ENCODE assay signal across 33 cellular contexts in genomic region chr6:151205971-151206600, GRCh38. TPM values are rescaled to one million over a fixed set of nuclear protein-coding genes. Genes with fewer than 3 reads are reported as not detected.
DNase-seq lines count a peak whose midpoint lies in the region; ATAC-seq, FAIRE-seq and TF ChIP-seq lines count a peak whose summit lies in the region.
"Had no signal": no experiment of that assay in that cellular context is flagged by ENCODE, and none has a peak within 500 bp of the region (broad histone marks: within the 10 kb centered on the region; RNA-seq: fewer than 3 reads in every experiment).

No MANE protein-coding gene starts in this region.

- no peaks in the 10 kb centered on the region for H3K79me2 ChIP-seq in HCT116 (ENCODE audit: insufficient read depth, low read length)

- ATAC-seq in A549 (no peak), HCT116 (no peak)
- no peak for ATAC-seq in activated T-cell treated with anti-CD3 and anti-CD28 coated beads, Interleukin-2, amount 50 U/mL, for 72 hours (replicated peaks in 1 of 2)
- ATAC-seq: activated CD8-positive, alpha-beta T cell treated with anti-CD3 and anti-CD28 coated beads, Interleukin-2, amount 10 ng/mL, durations not matched to agents 7 days and 5 days; GM12878; left cardiac atrium; naive thymus-derived CD8-positive, alpha-beta T cell; Panc1; stimulated activated effector memory CD8-positive, alpha-beta T cell treated with anti-CD3 and anti-CD28 coated beads, Interleukin-12 subunit alpha, Interleukin-12 subunit beta, amount 100 ng/mL, for 72 hours had no signal

- peaks cover 5% of the 10 kb centered on the region; the same call in 2 of the 3 replicates for H3K4me1 ChIP-seq in A549
- H3K4me1 ChIP-seq in HCT116 (ENCODE audit: control insufficient read depth in 1 of 2, insufficient read depth in 2 of 2, low read length in 2 of 2) = peaks cover 9 to 32% of the 10 kb centered on the region in 2 experiments
- peaks cover 8% of the 10 kb centered on the region for H3K4me1 ChIP-seq in adipocyte (ENCODE audit: control insufficient read depth, insufficient read depth, low read length)

- TF ChIP-seq CTCF in A549 (IDR thresholded peaks at IDR 0.05) (no peak), HCT116 (IDR thresholded peaks at IDR 0.05 in 2 of 3, conservative IDR thresholded peaks at IDR 0.05 in 1 of 3; ENCODE audit: borderline replicate concordance in 1 of 3, insufficient read depth in 1 of 3, low read depth in 2 of 3, low read length in 2 of 3) (no peak), fibroblast of villous mesenchyme (IDR thresholded peaks at IDR 0.05; ENCODE audit: insufficient read depth, low read depth, low read length) (no peak)

- H3K27me3 ChIP-seq in HCT116 (ENCODE audit: insufficient read depth, low read length) (no peaks in the 10 kb centered on the region), adipocyte (replicated peaks; ENCODE audit: control insufficient read depth, insufficient read depth, low read length) (no peaks in the 10 kb centered on the region), H7 (ENCODE audit: control insufficient read depth, insufficient read depth, low read length) (no peaks in the 10 kb centered on the region)
- H3K27me3 ChIP-seq: brain microvascular endothelial cell had no signal

- H3K4me2 ChIP-seq in A549 (no peak overlapping the region), HCT116 (ENCODE audit: low read length) (no peak overlapping the region)

- H3K36me3 ChIP-seq in HCT116 (ENCODE audit: control insufficient read depth in 1 of 2, insufficient read depth in 2 of 2, low read length in 2 of 2) (no peaks in the 10 kb centered on the region), adipocyte (ENCODE audit: control insufficient read depth, insufficient read depth, low read length, severe bottlenecking) (no peaks in the 10 kb centered on the region), H7 (replicated peaks; ENCODE audit: control insufficient read depth, insufficient read depth, low read length) (no peaks in the 10 kb centered on the region)
- H3K36me3 ChIP-seq: brain microvascular endothelial cell, WERI-Rb-1 had no signal

- H3K4me3 ChIP-seq in A549 (no peak overlapping the region), HCT116 (replicated peaks in 1 of 2; ENCODE audit: low read depth in 1 of 2, low read length in 2 of 2) (no peak overlapping the region), adipocyte (ENCODE audit: low read length) (no peak overlapping the region), fibroblast of villous mesenchyme (ENCODE audit: low read depth, low read length) (no peak overlapping the region), H7 (ENCODE audit: insufficient read depth, low read depth, low read length) (no peak overlapping the region)
- H3K4me3 ChIP-seq: dorsolateral prefrontal cortex, GM12878, lung had no signal

- BruUV-seq in HCT116 (replicated peaks; lab: Mats Ljungman, UMichigan) = no TSS peak

- intact Hi-C loops in HCT116 (cut with micrococcal nuclease) = loop anchor here (5.0 kb wide), 3 partner anchors 79 to 139 kb away; no protein-coding TSS in a partner anchor

- POLR2A ChIA-PET in A549 (lab: Yijun Ruan, JAX) = no interaction called here
- POLR2A ChIA-PET in HCT116 (lab: Charles Lee) = no interaction called here

- H3K9ac ChIP-seq in HCT116 (ENCODE audit: low read length) (no peak overlapping the region), adipocyte (ENCODE audit: low read length) (no peak overlapping the region)

- no peaks in the 10 kb centered on the region for H3K9me2 ChIP-seq in HCT116 (ENCODE audit: insufficient read depth)

- H3K27ac ChIP-seq in A549 (no peak overlapping the region), HCT116 (ENCODE audit: low read depth, low read length) (no peak overlapping the region)
- H3K27ac ChIP-seq: brain microvascular endothelial cell, dorsolateral prefrontal cortex, WERI-Rb-1 had no signal

- no peak overlapping the region for H3K4me3 Mint-ChIP-seq in activated T-cell treated with anti-CD3 and anti-CD28 coated beads, Interleukin-2, amount 50 U/mL, for 72 hours
- H3K4me3 Mint-ChIP-seq: activated CD8-positive, alpha-beta T cell treated with anti-CD3 and anti-CD28 coated beads, Interleukin-2, amount 10 ng/mL, durations not matched to agents 7 days and 5 days; immature natural killer cell; naive thymus-derived CD8-positive, alpha-beta T cell; stimulated activated effector memory CD8-positive, alpha-beta T cell treated with anti-CD3 and anti-CD28 coated beads, Interleukin-12 subunit alpha, Interleukin-12 subunit beta, amount 100 ng/mL, for 72 hours; type B pancreatic cell had no signal

- no peaks in the 10 kb centered on the region for H3K9me3 Mint-ChIP-seq in activated T-cell treated with anti-CD3 and anti-CD28 coated beads, Interleukin-2, amount 50 U/mL, for 72 hours
- H3K9me3 Mint-ChIP-seq: type B pancreatic cell had no signal

- TF ChIP-seq RAD21 in A549 (conservative IDR thresholded peaks at IDR 0.05 in 1 of 2, IDR thresholded peaks at IDR 0.05 in 1 of 2) (no peak), HCT116 (IDR thresholded peaks at IDR 0.05; ENCODE audit: low read depth) (no peak)

- no peak overlapping the region for H2AFZ ChIP-seq in HCT116 (ENCODE audit: low read depth, low read length, poor library complexity, severe bottlenecking)

- H3K9me3 ChIP-seq in A549 (peaks cover 7% of the 10 kb centered on the region; the same call in 2 of the 3 replicates), HCT116 (ENCODE audit: control insufficient read depth in 1 of 2, insufficient read depth in 1 of 2, low read depth in 1 of 2, low read length in 2 of 2) (peaks cover 0 to under 1% of the 10 kb centered on the region in 2 experiments; a peak in 1 of 4 replicates), adipocyte (ENCODE audit: control insufficient read depth, low read length) (peaks cover 2% of the 10 kb centered on the region)

- CTCF ChIA-PET in A549 (lab: Yijun Ruan, JAX) = interaction anchor here (0.8 to 2.1 kb wide), 2 partner anchors 10 to 118 kb away, joined by 3 to 6 read pairs; no protein-coding TSS in a partner anchor
- CTCF ChIA-PET in HCT116 (lab: Charles Lee) = no interaction called here

- RAD21 ChIA-PET in HCT116 (lab: Charles Lee; ENCODE audit: low non-redundant PET in 1 of 2, low total read pairs in 2 of 2, uncharacterized antibody in 2 of 2, unreplicated experiment in 2 of 2) = no interaction called here

- 84% methylated on average over 4 of the region's 4 CpGs for WGBS in A549 (ENCODE audit: missing lambda C conversion rate)

- FAIRE-seq in A549 (lab: Jason Lieb, UNC) = no peak
- FAIRE-seq: GM12878, H54 had no signal

- TF ChIP-seq EP300 in A549 (IDR thresholded peaks at IDR 0.05) = no peak

- TF ChIP-seq POLR2A in A549 (IDR thresholded peaks at IDR 0.05; ENCODE audit: low read length) (no peak), HCT116 (IDR thresholded peaks at IDR 0.05; ENCODE audit: borderline replicate concordance, extremely low read depth, insufficient read depth, insufficient read length) (no peak)

- no peaks in the 10 kb centered on the region for H4K20me1 ChIP-seq in HCT116 (ENCODE audit: insufficient read depth)

- DNase-seq in A549 (ENCODE audit: low read depth in 1 of 2, low spot score in 1 of 2) (no peak), HCT116 (ENCODE audit: low read depth, low spot score) (no peak), adipocyte (ENCODE audit: low read depth) (peak; percentile 51), fibroblast of villous mesenchyme (ENCODE audit: low read depth) (peak; percentile 16), NCI-H1436 (lab: John Stamatoyannopoulos, UW) (no peak), H7 (no peak)
- no peak for DNase-seq in stimulated activated CD8-positive, alpha-beta memory T cell treated with anti-CD3 and anti-CD28 coated beads, Interleukin-4, amount 100 ng/mL, for 48 hours
- DNase-seq in activated T-cell treated with anti-CD3 and anti-CD28 coated beads, Interleukin-2, amount 50 U/mL, for 72 hours = no peak
- DNase-seq: activated CD4-positive, alpha-beta T cell treated with anti-CD3 and anti-CD28 coated beads for 4 hours; activated CD8-positive, alpha-beta T cell treated with anti-CD3 and anti-CD28 coated beads, Interleukin-2, amount 10 ng/mL, durations not matched to agents 7 days and 5 days; activated naive CD4-positive, alpha-beta T cell treated with anti-CD3 and anti-CD28 coated beads, Interleukin-2, amount 50 U/mL, for 16 hours; amniotic stem cell; brain microvascular endothelial cell; DMS153; dorsolateral prefrontal cortex; immature natural killer cell; left cardiac atrium; naive thymus-derived CD8-positive, alpha-beta T cell; NCI-H1092 treated with DMSO at 0.1 percent for 48 hours; NCI-H187; NCI-H524 treated with DMSO at 0.1 percent for 48 hours; SHP77; stimulated activated CD4-positive, alpha-beta T cell treated with anti-CD3 and anti-CD28 coated beads, Interleukin-15, amount 100 ng/mL, for 24 hours; stimulated activated CD4-positive, alpha-beta T cell treated with anti-CD3 and anti-CD28 coated beads, Interleukin-4, amount 100 ng/mL, for 4 hours; T1000; WERI-Rb-1 had no signal

- no peak overlapping the region for H3K27ac Mint-ChIP-seq in activated T-cell treated with anti-CD3 and anti-CD28 coated beads, Interleukin-2, amount 50 U/mL, for 72 hours
- H3K27ac Mint-ChIP-seq: activated CD8-positive, alpha-beta T cell treated with anti-CD3 and anti-CD28 coated beads, Interleukin-2, amount 10 ng/mL, durations not matched to agents 7 days and 5 days; activated T-helper 2 cell treated with anti-CD3 and anti-CD28 coated beads, Interferon-gamma antibody, Interleukin-2, Interleukin-4, amounts not matched to agents 10 μg/mL and 5 μg/mL and 100 μg/mL, durations not matched to agents 14 hours and 24 hours and 36 hours; immature natural killer cell; naive thymus-derived CD8-positive, alpha-beta T cell; stimulated activated effector memory CD8-positive, alpha-beta T cell treated with anti-CD3 and anti-CD28 coated beads, Interleukin-12 subunit alpha, Interleukin-12 subunit beta, amount 100 ng/mL, for 72 hours; type B pancreatic cell had no signal

- H3K36me3 Mint-ChIP-seq in activated T-cell treated with anti-CD3 and anti-CD28 coated beads, Interleukin-2, amount 50 U/mL, for 72 hours (ENCODE audit: insufficient read depth in 2 of 2) = peaks cover 0 to 3% of the 10 kb centered on the region in 2 donors
- H3K36me3 Mint-ChIP-seq: immature natural killer cell; stimulated activated effector memory CD8-positive, alpha-beta T cell treated with anti-CD3 and anti-CD28 coated beads, Interleukin-12 subunit alpha, Interleukin-12 subunit beta, amount 100 ng/mL, for 72 hours; type B pancreatic cell had no signal

- H3K4me1 Mint-ChIP-seq in activated T-cell treated with anti-CD3 and anti-CD28 coated beads, Interleukin-2, amount 50 U/mL, for 72 hours (ENCODE audit: low read depth) = no peaks in the 10 kb centered on the region
- H3K4me1 Mint-ChIP-seq: immature natural killer cell; naive thymus-derived CD8-positive, alpha-beta T cell; stimulated activated effector memory CD8-positive, alpha-beta T cell treated with anti-CD3 and anti-CD28 coated beads, Interleukin-12 subunit alpha, Interleukin-12 subunit beta, amount 100 ng/mL, for 72 hours had no signal

- peaks cover 39% of the 10 kb centered on the region for H3K27me3 Mint-ChIP-seq in activated T-cell treated with anti-CD3 and anti-CD28 coated beads, Interleukin-2, amount 50 U/mL, for 72 hours (ENCODE audit: low read depth)
- H3K27me3 Mint-ChIP-seq: type B pancreatic cell had no signal

RNA-seq across cellular contexts. Expression of gene AKAP12, which starts 33.7 kb away (rescaled TPM):
- 145 and 192 TPM in 2 replicates for polyA plus RNA-seq in A549 (2011; rRNA removed)
- 18.6 and 19.3 TPM in 2 replicates for polyA plus RNA-seq in A549 (2012; cell fraction: cytosol; rRNA removed)
- 19.5 and 28.6 TPM in 2 replicates for polyA plus RNA-seq in A549 (2012; cell fraction: nucleus; rRNA removed)
- polyA plus RNA-seq in A549 (2017; fragmentation: RNase III; extraction: RNeasy Plus Mini Kit Qiagen cat#74134 plus additional on column Dnase treatment) = 32.1 to 42.0 TPM (median 36.3 TPM) in 3 replicates
- polyA minus RNA-seq in A549 (2011; rRNA and poly(A)+ RNA removed) = 73.1 and 80.0 TPM in 2 replicates
- total RNA-seq in HCT116 (2021; ENCODE audit: unreplicated experiment) = 1,220 TPM
- 767 and 873 TPM in 2 replicates for polyA plus RNA-seq in HCT116 (2012)
- total RNA-seq in fibroblast of villous mesenchyme = 99.5 and 123 TPM in 2 replicates
- total RNA-seq in H7 (2014; rRNA removed; shearing (Covaris generic)) = 33.7 and 50.7 TPM in 2 replicates
- 10 to 100 TPM; 10.0 to 10.6 TPM for total RNA-seq in activated T-cell treated with anti-CD3 and anti-CD28 coated beads, Interleukin-2, amount 50 U/mL, for 72 hours
- total RNA-seq: naive thymus-derived CD8-positive, alpha-beta T cell had no signal

Comparison
In these comparisons a context has a peak if more than half of its experiments do, and no peak if none do; other contexts are left out.
1. DNase-seq: peak in adipocyte (single experiment) and fibroblast of villous mesenchyme (single experiment); none in A549 (0 of 2), HCT116 (single experiment), NCI-H1436 (single experiment), H7 (single experiment), stimulated activated CD8-positive, alpha-beta memory T cell treated with anti-CD3 and anti-CD28 coated beads, Interleukin-4, amount 100 ng/mL, for 48 hours (single experiment) and activated T-cell treated with anti-CD3 and anti-CD28 coated beads, Interleukin-2, amount 50 U/mL, for 72 hours (0 of 2).
2. Of the 6 proteins assayed by ChIP-seq in both A549 and HCT116: peak only in A549: none; only in HCT116: none; in both: CEBPB; in neither: 5.